In genomic region chr2:109382946-109383345, GRCh38 we compare ENCODE assay signal across 9 cellular contexts.
A peak's percentile ranks its signal among the peaks of the same experiment; 100 is the strongest.
DNase-seq lines count a peak whose midpoint lies in the region; ATAC-seq and TF ChIP-seq lines count a peak whose summit lies in the region.
"Had no signal": no experiment of that assay in that cellular context is flagged by ENCODE, and none has a peak within 500 bp of the region (broad histone marks: within the 10 kb centered on the region; RNA-seq: fewer than 3 reads in every experiment).

No MANE protein-coding gene starts in this region.

- H2BK15ac ChIP-seq in mesendoderm (replicated peaks; ENCODE audit: low read depth): no peak overlapping the region

- no peak overlapping the region for H3K4me2 ChIP-seq in mesendoderm (ENCODE audit: low read length)

- CTCF ChIA-PET in BJ (lab: Yijun Ruan, JAX): interaction anchor here (1.8 to 2.7 kb wide), 2 partner anchors 9 to 23 kb away, joined by 4 to 8 read pairs; no protein-coding TSS in a partner anchor

- H3K56ac ChIP-seq in mesendoderm (ENCODE audit: low read length): no peak overlapping the region

- no peak overlapping the region for H2BK5ac ChIP-seq in mesendoderm (ENCODE audit: low read length)

- no peak overlapping the region for H2BK120ac ChIP-seq in mesendoderm (ENCODE audit: low read depth, low read length)

- no peak overlapping the region for H3K4ac ChIP-seq in mesendoderm (ENCODE audit: low read depth, low read length)

- no peak overlapping the region for H3K23ac ChIP-seq in mesendoderm (ENCODE audit: low read length)

- H3K4me1 ChIP-seq in mesendoderm (ENCODE audit: control insufficient read depth, low read depth, low read length): peaks cover 1% of the 10 kb centered on the region
- H3K4me1 ChIP-seq in effector memory CD4-positive, alpha-beta T cell (ENCODE audit: control insufficient read depth, insufficient read depth, low read length, poor library complexity, severe bottlenecking): no peaks in the 10 kb centered on the region
- H3K4me1 ChIP-seq: foreskin keratinocyte had no signal

- no peak overlapping the region for H2AK5ac ChIP-seq in mesendoderm (ENCODE audit: low read length)

- WGBS in mesendoderm (ENCODE audit: extremely low coverage, insufficient coverage, low lambda C conversion rate): no CpG with 5 or more reads among the region's 4 CpGs

- POLR2A ChIA-PET in BJ (lab: Charles Lee): no interaction called here

- H4K8ac ChIP-seq in mesendoderm (ENCODE audit: low read depth, low read length): no peak overlapping the region

- no peak overlapping the region for H3K18ac ChIP-seq in mesendoderm (ENCODE audit: low read length)

- H3K27ac ChIP-seq in coronary artery: peak overlapping the region; percentile 14 to 72
- no peak overlapping the region for H3K27ac ChIP-seq in mesendoderm (ENCODE audit: low read depth, low read length)
- no peak overlapping the region for H3K27ac ChIP-seq in effector memory CD4-positive, alpha-beta T cell (ENCODE audit: insufficient read depth, low read length, poor library complexity, severe bottlenecking)
- H3K27ac ChIP-seq: foreskin keratinocyte had no signal

- H3K4me3 ChIP-seq in BJ (ENCODE audit: low read depth, low read length) (no peak overlapping the region), coronary artery (no peak overlapping the region), mesendoderm (ENCODE audit: low read length) (no peak overlapping the region)
- no peak overlapping the region for H3K4me3 ChIP-seq in effector memory CD4-positive, alpha-beta T cell (ENCODE audit: insufficient read depth, low read depth, low read length, poor library complexity, severe bottlenecking)

- no peaks in the 10 kb centered on the region for H3K9me3 ChIP-seq in effector memory CD4-positive, alpha-beta T cell (ENCODE audit: control insufficient read depth, low read length)

- H4K5ac ChIP-seq in mesendoderm (ENCODE audit: low read length): no peak overlapping the region

- H3K9ac ChIP-seq in mesendoderm (ENCODE audit: low read length): no peak overlapping the region

- no peak for TF ChIP-seq CTCF in BJ (IDR thresholded peaks at IDR 0.05; ENCODE audit: insufficient read depth, low read depth, low read length)
- no peak for TF ChIP-seq CTCF in coronary artery (IDR thresholded peaks at IDR 0.05)

- H3K79me2 ChIP-seq in mesendoderm (ENCODE audit: control insufficient read depth, insufficient read depth, low read length): no peaks in the 10 kb centered on the region

- H3K27me3 ChIP-seq in BJ (ENCODE audit: control insufficient read depth, insufficient read depth, low read length) (no peaks in the 10 kb centered on the region), mesendoderm (ENCODE audit: insufficient read depth, low read length, poor library complexity) (no peaks in the 10 kb centered on the region)
- no peaks in the 10 kb centered on the region for H3K27me3 ChIP-seq in effector memory CD4-positive, alpha-beta T cell (replicated peaks; ENCODE audit: control insufficient read depth, insufficient read depth, low read length, poor library complexity, severe bottlenecking)

- ATAC-seq in HG03095 (IDR thresholded peaks at IDR 0.05; ENCODE audit: unreplicated experiment): no peak
- ATAC-seq: foreskin keratinocyte had no signal

- H3K79me1 ChIP-seq in mesendoderm (ENCODE audit: low read length): no peaks in the 10 kb centered on the region

- no peaks in the 10 kb centered on the region; the same call in none of the 2 replicates for H3K36me3 ChIP-seq in BJ (ENCODE audit: control insufficient read depth, insufficient read depth, low read length)
- H3K36me3 ChIP-seq in mesendoderm (ENCODE audit: control insufficient read depth, insufficient read depth, low read length): no peaks in the 10 kb centered on the region
- H3K36me3 ChIP-seq in effector memory CD4-positive, alpha-beta T cell (ENCODE audit: control insufficient read depth, insufficient read depth, low read length): no peaks in the 10 kb centered on the region

- DNase-seq in BJ (ENCODE audit: low read depth): peak; percentile 17
- peak; percentile 64 for DNase-seq in NCI-H1105 (lab: John Stamatoyannopoulos, UW)
- peak; percentile 82 for DNase-seq in coronary artery (ENCODE audit: low spot score)
- DNase-seq in mesendoderm: peak; percentile 34
- DNase-seq in stimulated activated naive CD4-positive, alpha-beta T cell (lab: John Stamatoyannopoulos, UW): no peak
- no peak for DNase-seq in effector memory CD4-positive, alpha-beta T cell
- no peak for DNase-seq in NCI-H748 treated with DMSO at 0.1 percent for 48 hours (lab: John Stamatoyannopoulos, UW)

Comparison
In these comparisons a context has a peak if more than half of its experiments do, and no peak if none do; other contexts are left out.
1. DNase-seq: peak in BJ (single experiment), NCI-H1105 (single experiment), coronary artery (single experiment) and mesendoderm (single experiment); none in stimulated activated naive CD4-positive, alpha-beta T cell (0 of 6), effector memory CD4-positive, alpha-beta T cell (0 of 3) and NCI-H748 treated with DMSO at 0.1 percent for 48 hours (single experiment).
2. H3K27ac ChIP-seq: peak in coronary artery (2 of 2); none in mesendoderm (single experiment) and effector memory CD4-positive, alpha-beta T cell (single experiment).